In the genomic region with DNA sequence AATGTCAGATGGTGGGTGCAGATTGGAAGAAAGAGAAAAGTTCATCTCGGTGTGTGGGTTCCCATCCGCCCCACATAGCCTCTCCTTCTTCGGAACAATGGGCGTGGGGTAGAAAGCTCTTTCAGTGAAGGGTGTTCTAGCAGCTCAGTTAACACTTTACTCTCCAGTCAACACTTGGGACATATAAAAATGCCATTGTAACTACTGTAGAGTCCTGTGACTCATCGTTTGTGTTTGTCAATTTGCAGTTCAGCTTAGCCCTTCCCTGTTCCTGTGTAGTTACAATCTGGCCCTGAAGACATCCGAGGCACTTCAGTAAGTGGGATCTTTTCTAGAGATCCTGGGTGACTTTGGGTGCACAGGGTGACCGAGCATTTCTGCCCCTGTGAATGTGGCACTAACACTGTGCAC, we compare ENCODE assay signal across 11 cellular contexts. TPM values are rescaled to one million over a fixed set of nuclear protein-coding genes. Genes with fewer than 3 reads are reported as not detected.
DNase-seq lines count a peak whose midpoint lies in the region; ATAC-seq and TF ChIP-seq lines count a peak whose summit lies in the region.
"Had no signal": no experiment of that assay in that cellular context is flagged by ENCODE, and none has a peak within 500 bp of the region (broad histone marks: within the 10 kb centered on the region; RNA-seq: fewer than 3 reads in every experiment).

No MANE protein-coding gene starts in this region.

- H3K9me3 ChIP-seq in colonic mucosa (no peaks in the 10 kb centered on the region), right atrium auricular region (no peaks in the 10 kb centered on the region)
- H3K9me3 ChIP-seq: vagina had no signal

- TF ChIP-seq CTCF in colonic mucosa (IDR thresholded peaks at IDR 0.05) (no peak), right atrium auricular region (IDR thresholded peaks at IDR 0.05) (no peak)

- ATAC-seq in GM21447 (IDR thresholded peaks at IDR 0.05; ENCODE audit: unreplicated experiment) = no peak
- ATAC-seq: activated T-cell treated with anti-CD3 and anti-CD28 coated beads, Interleukin-2, amount 50 U/mL, for 4 hours had no signal

- peaks cover 17% of the 10 kb centered on the region for H3K36me3 ChIP-seq in colonic mucosa
- peaks cover 28% of the 10 kb centered on the region for H3K36me3 ChIP-seq in right atrium auricular region

- intact Hi-C loops in colonic mucosa (cut with DNase I) = loop anchor here (10.0 kb wide), 1 partner anchor 93 kb away; the partner anchor contains the start of gene EXOSC6

- H3K4me1 ChIP-seq in colonic mucosa (peaks cover 6% of the 10 kb centered on the region), right atrium auricular region (peaks cover 0 to 4% of the 10 kb centered on the region in 2 donors)
- H3K4me1 ChIP-seq: vagina had no signal

- H3K9ac ChIP-seq in colonic mucosa (ENCODE audit: low read depth in 2 of 2, low read length in 2 of 2) = no peak overlapping the region

- DNase-seq in AG20443 (ENCODE audit: low spot score) = peak; percentile 91
- peak; percentile 63 for DNase-seq in HS-5 (ENCODE audit: low read depth)
- DNase-seq in colonic mucosa = no peak
- DNase-seq in mesenteric fat pad (ENCODE audit: low spot score) = peak; percentile 90
- DNase-seq in MV-4-11 (lab: John Stamatoyannopoulos, UW) = no peak
- no peak for DNase-seq in NCI-H69 (lab: John Stamatoyannopoulos, UW)
- DNase-seq in right atrium auricular region (ENCODE audit: low spot score) = no peak
- DNase-seq: activated T-cell treated with anti-CD3 and anti-CD28 coated beads, Interleukin-2, amount 50 U/mL, for 4 hours; hippocampal formation had no signal

- H3K27ac ChIP-seq in colonic mucosa (peak overlapping the region; percentile 32), right atrium auricular region (no peak overlapping the region)
- H3K27ac ChIP-seq: vagina had no signal

- H3K4me3 ChIP-seq in colonic mucosa = no peak overlapping the region
- no peak overlapping the region for H3K4me3 ChIP-seq in right atrium auricular region
- H3K4me3 ChIP-seq: vagina had no signal

- H3K27me3 ChIP-seq in colonic mucosa (no peaks in the 10 kb centered on the region), right atrium auricular region (no peaks in the 10 kb centered on the region)
- H3K27me3 ChIP-seq: vagina had no signal

RNA-seq across cellular contexts. Expression of gene CLEC18C, which starts 11.5 kb away (rescaled TPM):
- total RNA-seq in colonic mucosa (under 1 TPM; 0.10 to 0.35 TPM), mesenteric fat pad (not detected), right atrium auricular region (not detected)

RNA-seq across cellular contexts. Expression of gene PDPR, which starts 47.9 kb away (rescaled TPM):
- 10 to 100 TPM; 13.7 to 18.9 TPM for total RNA-seq in colonic mucosa
- total RNA-seq in mesenteric fat pad = 33.5 TPM
- 10 to 100 TPM; 19.3 to 26.4 TPM for total RNA-seq in right atrium auricular region

Comparison
In these comparisons a context has a peak if more than half of its experiments do, and no peak if none do; other contexts are left out.
1. DNase-seq: peak in AG20443 (single experiment), HS-5 (single experiment) and mesenteric fat pad (single experiment); none in colonic mucosa (single experiment), MV-4-11 (single experiment), NCI-H69 (single experiment) and right atrium auricular region (single experiment).